8 cellular contexts compared by ENCODE assay signal in genomic region chr20:63573739-63574131, GRCh38. TPM values are rescaled to one million over a fixed set of nuclear protein-coding genes. Genes with fewer than 3 reads are reported as not detected.
DNase-seq lines count a peak whose midpoint lies in the region; ATAC-seq and TF ChIP-seq lines count a peak whose summit lies in the region.

No MANE protein-coding gene starts in this region.

- peak overlapping the region; percentile 67 to 89 (median 82) for H3K4me3 Mint-ChIP-seq in naive thymus-derived CD4-positive, alpha-beta T cell

- peak; percentile 34 for ATAC-seq in naive thymus-derived CD4-positive, alpha-beta T cell
- no peak for ATAC-seq in HG03520 (IDR thresholded peaks at IDR 0.05; ENCODE audit: unreplicated experiment)

- H3K9me3 Mint-ChIP-seq in naive thymus-derived CD4-positive, alpha-beta T cell, result peaks cover 0 to 2% (median 0%) of the 10 kb centered on the region in 11 donors

- DNase-seq in AG10803 (ENCODE audit: low read depth) (no peak), MM.1S (no peak), HPDE6-E6E7 (ENCODE audit: extremely low spot score) (no peak), HEK293T (ENCODE audit: extremely low spot score) (no peak)
- DNase-seq in naive thymus-derived CD4-positive, alpha-beta T cell, result no peak
- DNase-seq in stimulated activated CD4-positive, alpha-beta T cell treated with anti-CD3 and anti-CD28 coated beads, Interleukin-4, amount 100 ng/mL, for 1 hour, result no peak

- H3K27me3 ChIP-seq in MM.1S (replicated peaks; ENCODE audit: insufficient read depth, low read length) (peaks cover 34% of the 10 kb centered on the region), ectodermal cell (ENCODE audit: control insufficient read depth, insufficient read depth, low read length, poor library complexity, severe bottlenecking) (no peaks in the 10 kb centered on the region)
- H3K27me3 ChIP-seq in naive thymus-derived CD4-positive, alpha-beta T cell (ENCODE audit: control insufficient read depth in 2 of 2, insufficient read depth in 2 of 2, low read length in 2 of 2), result no peaks in the 10 kb centered on the region

- no peaks in the 10 kb centered on the region for H4K20me1 ChIP-seq in MM.1S (ENCODE audit: insufficient read depth, low read length)

- POLR2A ChIA-PET in naive thymus-derived CD4-positive, alpha-beta T cell (lab: Charles Lee), result interaction anchor here (0.9 to 2.4 kb wide), 7 partner anchors 21 to 302 kb away, joined by 3 to 7 read pairs (median 4); partner anchors contain the start of gene RTEL1
- POLR2A ChIA-PET in HEK293T (lab: Yijun Ruan, JAX), result interaction anchor here (0.9 to 2.0 kb wide), 9 partner anchors 9 to 134 kb away, joined by 3 to 10 read pairs (median 5); partner anchors contain the start of genes ARFRP1, RTEL1 and ZGPAT

- H3K4me1 Mint-ChIP-seq in naive thymus-derived CD4-positive, alpha-beta T cell, result peaks cover 4 to 19% (median 11%) of the 10 kb centered on the region in 7 donors

- 0 out of 2 replicates have a peak overlapping the region, but pooled peaks have one; percentile 23 for H2AFZ ChIP-seq in MM.1S (ENCODE audit: low read length)

- intact Hi-C loops in naive thymus-derived CD4-positive, alpha-beta T cell (cut with micrococcal nuclease), result loop anchor here in 1 of 2 donors (1.0 kb wide), 1 partner anchor 54 kb away; the partner anchor contains the start of gene GMEB2

- no peaks in the 10 kb centered on the region for H3K9me2 ChIP-seq in MM.1S (replicated peaks; ENCODE audit: insufficient read depth, low read length)

- no peaks in the 10 kb centered on the region for H3K36me3 ChIP-seq in MM.1S (replicated peaks; ENCODE audit: insufficient read depth, low read length)
- H3K36me3 ChIP-seq in ectodermal cell (ENCODE audit: control insufficient read depth, insufficient read depth, low read length), result no peaks in the 10 kb centered on the region
- H3K36me3 ChIP-seq in naive thymus-derived CD4-positive, alpha-beta T cell (ENCODE audit: control insufficient read depth in 2 of 3, insufficient read depth in 3 of 3, low read length in 3 of 3), result peaks cover 0 to 12% (median 0%) of the 10 kb centered on the region in 3 experiments

- H3K9ac ChIP-seq in MM.1S (ENCODE audit: low read length), result peak overlapping the region; percentile 81

- H3K4me3 ChIP-seq in AG10803 (ENCODE audit: low read length), result peak overlapping the region; percentile 87
- peak overlapping the region; percentile 80 for H3K4me3 ChIP-seq in MM.1S (ENCODE audit: low read length)
- H3K4me3 ChIP-seq in ectodermal cell (ENCODE audit: insufficient read depth, low read depth, low read length), result peak overlapping the region; percentile 43
- H3K4me3 ChIP-seq in naive thymus-derived CD4-positive, alpha-beta T cell (ENCODE audit: low read length), result peak overlapping the region; percentile 53

- H3K27ac Mint-ChIP-seq in naive thymus-derived CD4-positive, alpha-beta T cell, result peak overlapping the region in 8 of 9 donors; percentile 14 to 92 (median 54)

- H3K9me3 ChIP-seq in MM.1S (replicated peaks; ENCODE audit: insufficient read depth, low read length) (no peaks in the 10 kb centered on the region), ectodermal cell (ENCODE audit: control insufficient read depth, low read length) (no peaks in the 10 kb centered on the region)
- H3K9me3 ChIP-seq in naive thymus-derived CD4-positive, alpha-beta T cell (ENCODE audit: control insufficient read depth in 2 of 3, low read length in 3 of 3), result no peaks in the 10 kb centered on the region

- H3K27ac ChIP-seq in MM.1S (ENCODE audit: low read length) (no peak overlapping the region), ectodermal cell (ENCODE audit: insufficient read depth, low read depth, low read length, poor library complexity, severe bottlenecking) (no peak overlapping the region)
- peak overlapping the region; percentile 58 for H3K27ac ChIP-seq in naive thymus-derived CD4-positive, alpha-beta T cell (ENCODE audit: low read depth, low read length)

- CTCF ChIA-PET in naive thymus-derived CD4-positive, alpha-beta T cell (lab: Charles Lee), result interaction anchor here (0.5 kb wide), 1 partner anchor 328 kb away, joined by 5 read pairs; no protein-coding TSS in a partner anchor
- CTCF ChIA-PET in HEK293T (lab: Yijun Ruan, JAX), result no interaction called here

- H3F3A ChIP-seq in MM.1S (ENCODE audit: insufficient read depth, low read length), result 0 out of 2 replicates have a peak, but pooled peaks cover under 1% of the 10 kb centered on the region

- no peaks in the 10 kb centered on the region for H3K36me3 Mint-ChIP-seq in naive thymus-derived CD4-positive, alpha-beta T cell

- WGBS in ectodermal cell, 2 experiments, result 7% methylated on average over 20 to 23 of the region's 23 CpGs

- no peak for TF ChIP-seq CTCF in AG10803 (conservative IDR thresholded peaks at IDR 0.05; ENCODE audit: low read length)
- TF ChIP-seq CTCF in MM.1S (IDR thresholded peaks at IDR 0.05; ENCODE audit: low read length), result no peak

- H3K4me2 ChIP-seq in MM.1S (ENCODE audit: low read depth, low read length), result peak overlapping the region; percentile 94

- peaks cover 15% of the 10 kb centered on the region for H3K4me1 ChIP-seq in MM.1S (ENCODE audit: low read length)
- H3K4me1 ChIP-seq in ectodermal cell (ENCODE audit: control insufficient read depth, insufficient read depth, low read length), result peaks cover 6% of the 10 kb centered on the region
- peaks cover 17 to 19% of the 10 kb centered on the region in 2 donors for H3K4me1 ChIP-seq in naive thymus-derived CD4-positive, alpha-beta T cell (ENCODE audit: control insufficient read depth in 2 of 2, insufficient read depth in 2 of 2, low read length in 2 of 2)

- peaks cover 4% of the 10 kb centered on the region; the same call in 1 of the 2 replicates for H3K79me2 ChIP-seq in MM.1S (ENCODE audit: low read length)

- peaks cover 0 to 19% (median 0%) of the 10 kb centered on the region in 5 donors for H3K27me3 Mint-ChIP-seq in naive thymus-derived CD4-positive, alpha-beta T cell

TF ChIP-seq in HEK293T, 16 proteins besides CTCF, POLR2A, EP300 and RAD21:
- no peak for TF ChIP-seq PKNOX1 (IDR thresholded peaks at IDR 0.05)
- no peak for TF ChIP-seq SP1 (IDR thresholded peaks at IDR 0.05)
- no peak for TF ChIP-seq ZNF384 (IDR thresholded peaks at IDR 0.05)
- TF ChIP-seq L3MBTL2 (conservative IDR thresholded peaks at IDR 0.05), result no peak
- TF ChIP-seq FOXK2 (IDR thresholded peaks at IDR 0.05), result no peak
- TF ChIP-seq HDGF (IDR thresholded peaks at IDR 0.05; ENCODE audit: borderline replicate concordance), result no peak
- TF ChIP-seq FOXA1 (IDR thresholded peaks at IDR 0.05), result no peak
- TF ChIP-seq ARNT (IDR thresholded peaks at IDR 0.05), result no peak
- no peak for TF ChIP-seq ELF4 (IDR thresholded peaks at IDR 0.05)
- no peak for TF ChIP-seq CTBP1 (IDR thresholded peaks at IDR 0.05; ENCODE audit: borderline replicate concordance)

RNA-seq across cellular contexts. Expression of gene HELZ2, which starts 0.3 kb away (rescaled TPM):
- 16.5 TPM for polyA plus RNA-seq in ectodermal cell (2013, experiment 1 of 4)
- polyA plus RNA-seq in ectodermal cell (2013, experiment 2 of 4), result 15.7 TPM
- 16.9 TPM for polyA plus RNA-seq in ectodermal cell (2013, experiment 3 of 4)
- 19.7 TPM for polyA plus RNA-seq in ectodermal cell (2013, experiment 4 of 4)
- total RNA-seq in naive thymus-derived CD4-positive, alpha-beta T cell, result 100 to 1,000 TPM in 1 of 5 experiments, 10 to 100 TPM in 4; 24.4 to 102 (median 42.1) TPM
- 1 to 10 TPM; 3.8 to 5.8 TPM for polyA plus RNA-seq in naive thymus-derived CD4-positive, alpha-beta T cell

RNA-seq across cellular contexts. Expression of gene FNDC11, which starts 19.8 kb away (rescaled TPM):
- polyA plus RNA-seq in ectodermal cell (2013, experiment 1 of 4), result 5.3 TPM
- polyA plus RNA-seq in ectodermal cell (2013, experiment 2 of 4), result 3.7 TPM
- 4.6 TPM for polyA plus RNA-seq in ectodermal cell (2013, experiment 3 of 4)
- polyA plus RNA-seq in ectodermal cell (2013, experiment 4 of 4), result 3.9 TPM
- total RNA-seq in naive thymus-derived CD4-positive, alpha-beta T cell, result 1 to 10 TPM in 1 of 5 experiments, under 1 TPM in 4; 0.30 to 1.2 (median 0.32) TPM
- under 1 TPM; 0.22 to 0.90 TPM for polyA plus RNA-seq in naive thymus-derived CD4-positive, alpha-beta T cell

RNA-seq across cellular contexts. Expression of gene SRMS, which starts 26.2 kb away (rescaled TPM):
- polyA plus RNA-seq in ectodermal cell (2013, experiment 1 of 4), result not detected
- not detected for polyA plus RNA-seq in ectodermal cell (2013, experiment 2 of 4)
- not detected for polyA plus RNA-seq in ectodermal cell (2013, experiment 3 of 4)
- polyA plus RNA-seq in ectodermal cell (2013, experiment 4 of 4), result not detected
- under 1 TPM in 1 of 5 experiments, not detected in 4; 0.24 TPM for total RNA-seq in naive thymus-derived CD4-positive, alpha-beta T cell
- polyA plus RNA-seq in naive thymus-derived CD4-positive, alpha-beta T cell, result not detected

RNA-seq across cellular contexts. Expression of gene PTK6, which starts 36.6 kb away (rescaled TPM):
- polyA plus RNA-seq in ectodermal cell (2013, experiment 1 of 4), result not detected
- polyA plus RNA-seq in ectodermal cell (2013, experiment 2 of 4), result not detected
- polyA plus RNA-seq in ectodermal cell (2013, experiment 3 of 4), result not detected
- not detected for polyA plus RNA-seq in ectodermal cell (2013, experiment 4 of 4)
- total RNA-seq in naive thymus-derived CD4-positive, alpha-beta T cell, result under 1 TPM in 4 of 5 experiments, not detected in 1; 0.19 to 0.96 (median 0.62) TPM
- polyA plus RNA-seq in naive thymus-derived CD4-positive, alpha-beta T cell, result under 1 TPM; 0.07 to 0.38 TPM

RNA-seq across cellular contexts. Expression of gene GMEB2, which starts 53.2 kb away (rescaled TPM):
- polyA plus RNA-seq in ectodermal cell (2013, experiment 1 of 4), result 15.7 TPM
- polyA plus RNA-seq in ectodermal cell (2013, experiment 2 of 4), result 14.4 TPM
- polyA plus RNA-seq in ectodermal cell (2013, experiment 3 of 4), result 11.4 TPM
- polyA plus RNA-seq in ectodermal cell (2013, experiment 4 of 4), result 12.4 TPM
- 10 to 100 TPM; 17.4 to 30.2 (median 24.6) TPM for total RNA-seq in naive thymus-derived CD4-positive, alpha-beta T cell
- 10 to 100 TPM; 11.0 to 21.9 TPM for polyA plus RNA-seq in naive thymus-derived CD4-positive, alpha-beta T cell
